8 cellular contexts compared by ENCODE assay signal in the genomic region with DNA sequence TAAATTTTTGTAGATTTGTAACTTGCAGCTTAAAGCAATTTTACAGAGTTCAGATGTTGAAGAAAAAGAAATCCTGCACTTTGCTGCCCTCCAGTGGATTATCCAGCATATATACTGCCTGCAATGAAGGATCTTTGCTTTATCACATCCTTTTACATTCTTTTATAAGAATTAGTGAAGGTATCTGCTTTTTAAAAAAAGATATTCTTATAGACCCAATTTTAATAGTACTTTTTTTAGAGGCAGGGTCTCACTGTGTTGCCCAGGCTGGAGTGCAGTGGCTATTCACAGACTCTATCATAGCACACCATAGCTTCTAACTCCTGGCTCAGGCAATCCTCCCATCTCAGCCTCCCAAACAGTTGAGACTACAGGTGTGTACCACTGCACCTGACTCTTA.
DNase-seq lines count a peak whose midpoint lies in the region; ATAC-seq, FAIRE-seq and TF ChIP-seq lines count a peak whose summit lies in the region.

No MANE protein-coding gene starts in this region.

- no peaks in the 10 kb centered on the region for H3K27me3 Mint-ChIP-seq in natural killer cell (ENCODE audit: low read depth in 2 of 2)
- no peaks in the 10 kb centered on the region for H3K27me3 Mint-ChIP-seq in natural killer cell treated with Interleukin-12 subunit alpha and Interleukin-12 subunit beta and Interleukin-15 and Interleukin-18, amount 100 ng/mL, for 72 hours

- TF ChIP-seq CTCF in natural killer cell (IDR thresholded peaks at IDR 0.05) (peak; percentile 66), OCI-LY7 (conservative IDR thresholded peaks at IDR 0.05; ENCODE audit: low read length) (peak; percentile 95), bronchial epithelial cell (IDR thresholded peaks at IDR 0.05; ENCODE audit: insufficient read depth, low read length, severe bottlenecking) (peak; percentile 53)

- H3K36me3 ChIP-seq in OCI-LY7 (ENCODE audit: insufficient read depth, low read length) (peaks cover 36% of the 10 kb centered on the region), bronchial epithelial cell (ENCODE audit: control insufficient read depth, insufficient read depth, low read length) (peaks cover 3% of the 10 kb centered on the region)

- no peaks in the 10 kb centered on the region for H3K4me1 ChIP-seq in OCI-LY7 (ENCODE audit: insufficient read depth, low read length, poor library complexity, severe bottlenecking)

- no peaks in the 10 kb centered on the region for H3K4me1 Mint-ChIP-seq in natural killer cell
- H3K4me1 Mint-ChIP-seq in natural killer cell treated with Interleukin-12 subunit alpha and Interleukin-12 subunit beta and Interleukin-15 and Interleukin-18, amount 100 ng/mL, for 72 hours (ENCODE audit: low read depth in 2 of 2) = no peaks in the 10 kb centered on the region

- no TSS peak for BruUV-seq in OCI-LY7 (replicated peaks; lab: Mats Ljungman, UMichigan)

- no peaks in the 10 kb centered on the region for H3K9me3 Mint-ChIP-seq in natural killer cell
- H3K9me3 Mint-ChIP-seq in natural killer cell treated with Interleukin-12 subunit alpha and Interleukin-12 subunit beta and Interleukin-15 and Interleukin-18, amount 100 ng/mL, for 72 hours = no peaks in the 10 kb centered on the region

- no peaks in the 10 kb centered on the region for H3K9me2 ChIP-seq in OCI-LY7 (ENCODE audit: insufficient read depth, low read length)

- peaks cover 10% of the 10 kb centered on the region for H3K36me3 Mint-ChIP-seq in natural killer cell
- H3K36me3 Mint-ChIP-seq in natural killer cell treated with Interleukin-12 subunit alpha and Interleukin-12 subunit beta and Interleukin-15 and Interleukin-18, amount 100 ng/mL, for 72 hours = peaks cover 7% of the 10 kb centered on the region

- H3K27ac Mint-ChIP-seq in natural killer cell = no peak overlapping the region
- peak overlapping the region in 1 of 2 donors; percentile 30 for H3K27ac Mint-ChIP-seq in natural killer cell treated with Interleukin-12 subunit alpha and Interleukin-12 subunit beta and Interleukin-15 and Interleukin-18, amount 100 ng/mL, for 72 hours

- no peak for FAIRE-seq in bronchial epithelial cell (lab: Jason Lieb, UNC)

- H3K4me3 ChIP-seq in OCI-LY7 (ENCODE audit: low read depth, low read length, poor library complexity, severe bottlenecking) (no peak overlapping the region), bronchial epithelial cell (ENCODE audit: low read depth, low read length) (no peak overlapping the region)

- no peaks in the 10 kb centered on the region for H3K79me2 ChIP-seq in OCI-LY7 (ENCODE audit: insufficient read depth, low read depth, low read length)

- DNase-seq in natural killer cell (no peak), OCI-LY7 (ENCODE audit: low spot score) (peak; percentile 57), bronchial epithelial cell (ENCODE audit: low read depth) (peak; percentile 48), medulla oblongata (ENCODE audit: extremely low spot score) (peak; percentile 66)
- no peak for DNase-seq in natural killer cell treated with Interleukin-12 subunit alpha and Interleukin-12 subunit beta and Interleukin-15 and Interleukin-18, amount 100 ng/mL, for 72 hours (ENCODE audit: low spot score)

- no peaks in the 10 kb centered on the region for H3K27me3 ChIP-seq in bronchial epithelial cell (ENCODE audit: control insufficient read depth, insufficient read depth, low read length)

- no peak overlapping the region for H3K4me2 ChIP-seq in OCI-LY7 (ENCODE audit: low read length)

- H3K9me3 ChIP-seq in OCI-LY7 (ENCODE audit: low read length) = no peaks in the 10 kb centered on the region

- ATAC-seq in natural killer cell = peak in 2 of 3 donors; percentile 46 to 50
- ATAC-seq in natural killer cell treated with Interleukin-12 subunit alpha and Interleukin-12 subunit beta and Interleukin-15 and Interleukin-18, amount 100 ng/mL, for 72 hours = no peak
- ATAC-seq in HG02610 (IDR thresholded peaks at IDR 0.05; ENCODE audit: unreplicated experiment) = peak; percentile 44
- ATAC-seq in HG02970 (IDR thresholded peaks at IDR 0.05; ENCODE audit: low FRiP score, unreplicated experiment) = no peak
- ATAC-seq in GM21526 (IDR thresholded peaks at IDR 0.05; ENCODE audit: low FRiP score, unreplicated experiment) = no peak

- H2AFZ ChIP-seq in OCI-LY7 (ENCODE audit: low read length) = no peak overlapping the region

- POLR2A ChIA-PET in OCI-LY7 (lab: Charles Lee) = interaction anchor here (0.8 kb wide), 1 partner anchor 17 kb away, joined by 3 read pairs; no protein-coding TSS in a partner anchor

- CTCF ChIA-PET in OCI-LY7 (lab: Charles Lee; ENCODE audit: unreplicated experiment) = interaction anchor here (0.5 kb wide), 1 partner anchor 108 kb away, joined by 5 read pairs; a partner anchor contains a TSS

- H3K27ac ChIP-seq in OCI-LY7 (ENCODE audit: low read depth, low read length, poor library complexity, severe bottlenecking) = no peak overlapping the region

- no peaks in the 10 kb centered on the region for H4K20me1 ChIP-seq in OCI-LY7 (ENCODE audit: insufficient read depth, low read length)

- no peak overlapping the region for H3K4me3 Mint-ChIP-seq in natural killer cell
- H3K4me3 Mint-ChIP-seq in natural killer cell treated with Interleukin-12 subunit alpha and Interleukin-12 subunit beta and Interleukin-15 and Interleukin-18, amount 100 ng/mL, for 72 hours = no peak overlapping the region

- intact Hi-C loops in natural killer cell (cut with micrococcal nuclease) = loop anchor here (2.0 kb wide), 1 partner anchor 107 kb away; no protein-coding TSS in a partner anchor
- intact Hi-C loops in OCI-LY7 (cut with micrococcal nuclease; ENCODE audit: unreplicated experiment) = loop anchor here (5.0 kb wide), 2 partner anchors 87 to 107 kb away; a partner anchor contains a TSS

Comparison
In these comparisons a context has a peak if more than half of its experiments do, and no peak if none do; other contexts are left out.
1. ATAC-seq: peak in natural killer cell (2 of 3) and HG02610 (single experiment); none in natural killer cell treated with Interleukin-12 subunit alpha and Interleukin-12 subunit beta and Interleukin-15 and Interleukin-18, amount 100 ng/mL, for 72 hours (0 of 2), HG02970 (single experiment) and GM21526 (single experiment).
2. DNase-seq: peak in OCI-LY7 (single experiment), bronchial epithelial cell (single experiment) and medulla oblongata (single experiment); none in natural killer cell (single experiment) and natural killer cell treated with Interleukin-12 subunit alpha and Interleukin-12 subunit beta and Interleukin-15 and Interleukin-18, amount 100 ng/mL, for 72 hours (single experiment).
3. Peak in every context shown above with its lines, with median percentiles within 50 percentile points of each other: CTCF ChIP-seq.